19 cellular contexts compared by ENCODE assay signal in the genomic region with DNA sequence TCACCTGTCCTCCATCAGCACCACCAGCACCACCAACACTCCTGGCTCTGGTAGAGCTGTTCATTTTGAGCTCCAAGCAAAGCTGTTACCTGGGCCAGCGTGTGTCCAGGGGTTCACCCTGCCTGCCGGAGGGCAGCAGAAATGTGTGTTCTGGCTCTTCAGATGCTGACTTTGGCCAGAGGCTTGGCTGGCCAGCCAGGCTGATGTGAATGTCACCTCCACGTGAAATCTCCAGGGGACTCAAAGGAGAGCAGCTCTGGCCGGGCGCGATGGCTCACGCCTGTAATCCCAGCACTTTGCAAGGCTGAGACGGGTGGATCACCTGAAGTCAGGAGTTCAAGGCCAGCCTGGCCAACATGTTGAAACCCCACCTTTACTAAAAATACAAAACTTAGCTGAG. TPM values are rescaled to one million over a fixed set of nuclear protein-coding genes. Genes with fewer than 3 reads are reported as not detected.
"Had no signal": no experiment of that assay in that cellular context is flagged by ENCODE, and none has a peak within 500 bp of the region (broad histone marks: within the 10 kb centered on the region; RNA-seq: fewer than 3 reads in every experiment).

No MANE protein-coding gene starts in this region.

- H3K36me3 ChIP-seq: adrenal gland, cardiac muscle cell, esophagus squamous epithelium, thyroid gland had no signal

- FAIRE-seq: colon had no signal

- DNase-seq: activated CD4-positive, alpha-beta T cell treated with anti-CD3 and anti-CD28 coated beads, Interleukin-2, amount 10 ng/mL, durations not matched to agents 24 days and 14 days; activated CD8-positive, alpha-beta T cell treated with anti-CD3 and anti-CD28 coated beads, Interleukin-2, amount 10 ng/mL, durations not matched to agents 7 days and 5 days; esophagus squamous epithelium; kidney glomerular epithelial cell; mesendoderm; nephron progenitor cell; occipital lobe; stimulated activated CD4-positive, alpha-beta T cell treated with anti-CD3 and anti-CD28 coated beads, Interleukin-12 subunit alpha, Interleukin-12 subunit beta, amount 100 ng/mL, for 4 hours; stimulated activated CD4-positive, alpha-beta T cell treated with anti-CD3 and anti-CD28 coated beads, Interleukin-2, amount 100 ng/mL, for 24 hours; T-helper 2 cell; thyroid gland had no signal

- H3K27ac Mint-ChIP-seq: activated CD4-positive, alpha-beta T cell treated with anti-CD3 and anti-CD28 coated beads, Interleukin-2, amount 10 ng/mL, durations not matched to agents 24 days and 14 days; activated CD8-positive, alpha-beta T cell treated with anti-CD3 and anti-CD28 coated beads, Interleukin-2, amount 10 ng/mL, durations not matched to agents 7 days and 5 days; activated naive CD4-positive, alpha-beta T cell treated with anti-CD3 and anti-CD28 coated beads, Interleukin-2, amount 50 U/mL, for 24 hours; nephron progenitor cell; WTC11 had no signal

- H3K27ac ChIP-seq: cardiac muscle cell had no signal

- H3K27me3 ChIP-seq: adrenal gland, cardiac muscle cell, thyroid gland had no signal

- H3K36me3 Mint-ChIP-seq: activated naive CD4-positive, alpha-beta T cell treated with anti-CD3 and anti-CD28 coated beads, Interleukin-2, amount 50 U/mL, for 24 hours; WTC11 had no signal

- H3K4me3 ChIP-seq: adrenal gland, cardiac muscle cell, esophagus squamous epithelium, thyroid gland had no signal

- H3K9me3 ChIP-seq: adrenal gland, esophagus squamous epithelium, thyroid gland had no signal

- H3K4me3 Mint-ChIP-seq: activated CD4-positive, alpha-beta T cell treated with anti-CD3 and anti-CD28 coated beads, Interleukin-2, amount 10 ng/mL, durations not matched to agents 24 days and 14 days; activated CD8-positive, alpha-beta T cell treated with anti-CD3 and anti-CD28 coated beads, Interleukin-2, amount 10 ng/mL, durations not matched to agents 7 days and 5 days; activated naive CD4-positive, alpha-beta T cell treated with anti-CD3 and anti-CD28 coated beads, Interleukin-2, amount 50 U/mL, for 24 hours; nephron progenitor cell; WTC11 had no signal

- H3K9me3 Mint-ChIP-seq: activated CD4-positive, alpha-beta T cell treated with anti-CD3 and anti-CD28 coated beads, Interleukin-2, amount 10 ng/mL, durations not matched to agents 24 days and 14 days; activated naive CD4-positive, alpha-beta T cell treated with anti-CD3 and anti-CD28 coated beads, Interleukin-2, amount 50 U/mL, for 24 hours; WTC11 had no signal

RNA-seq across cellular contexts. Expression of a gene that starts 33.5 kb away (rescaled TPM):
- total RNA-seq: activated CD4-positive, alpha-beta T cell treated with anti-CD3 and anti-CD28 coated beads, Interleukin-2, amount 10 ng/mL, durations not matched to agents 24 days and 14 days; activated CD8-positive, alpha-beta T cell treated with anti-CD3 and anti-CD28 coated beads, Interleukin-2, amount 10 ng/mL, durations not matched to agents 7 days and 5 days; cardiac muscle cell; fibroblast of villous mesenchyme; liver; occipital lobe; pulmonary artery endothelial cell; WTC11 had no signal
- polyA plus RNA-seq: cardiac muscle cell, liver had no signal
